Comparison of ENCODE assay signal across 16 cellular contexts in the genomic region with DNA sequence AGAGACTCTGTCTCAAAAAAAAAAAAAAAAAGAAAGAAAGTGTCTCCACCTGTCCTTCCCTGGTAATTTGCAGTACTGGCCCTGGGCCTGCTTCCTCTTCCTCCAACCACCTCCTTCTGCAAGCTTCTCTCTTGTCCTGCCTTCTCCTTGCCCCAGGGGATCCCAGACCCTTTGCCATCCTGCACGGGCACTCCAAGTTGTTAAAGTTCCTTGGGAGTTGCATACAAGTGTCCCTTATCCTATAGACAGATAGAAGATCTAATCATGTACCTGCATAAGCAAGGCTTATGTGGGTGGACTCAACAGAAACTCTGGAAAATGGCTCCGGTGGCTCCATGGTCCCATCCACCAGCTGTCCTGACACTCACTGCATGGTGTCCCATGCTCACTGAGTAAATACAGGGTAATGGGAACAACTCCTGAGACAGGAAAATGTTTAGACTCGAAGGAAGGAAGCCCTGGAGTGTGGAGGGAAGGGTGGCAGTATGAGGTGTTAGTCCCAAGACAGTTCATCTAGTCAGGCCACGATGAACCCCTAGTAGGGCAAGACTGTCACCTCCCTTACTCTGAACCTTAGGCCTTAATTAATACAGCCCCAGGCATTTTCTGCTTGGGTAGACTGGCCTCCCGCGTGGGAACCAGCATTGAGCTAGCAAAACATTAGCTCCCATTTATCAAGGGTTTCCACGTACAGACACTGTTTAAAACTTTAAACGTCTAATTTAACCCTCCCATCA. TPM values are rescaled to one million over a fixed set of nuclear protein-coding genes. Genes with fewer than 3 reads are reported as not detected.
A peak's percentile ranks its signal among the peaks of the same experiment; 100 is the strongest.
DNase-seq lines count a peak whose midpoint lies in the region; ATAC-seq and TF ChIP-seq lines count a peak whose summit lies in the region.
"Had no signal": no experiment of that assay in that cellular context is flagged by ENCODE, and none has a peak within 500 bp of the region (broad histone marks: within the 10 kb centered on the region; RNA-seq: fewer than 3 reads in every experiment).

No MANE protein-coding gene starts in this region.

- TF ChIP-seq RAD21 in SK-N-SH (IDR thresholded peaks at IDR 0.05; ENCODE audit: low read length), result no peak

- H3K4me2 ChIP-seq in SK-N-SH, result no peak overlapping the region
- peak overlapping the region; percentile 73 for H3K4me2 ChIP-seq in hepatocyte
- no peak overlapping the region for H3K4me2 ChIP-seq in trophoblast cell (ENCODE audit: low read length)

- no peak overlapping the region for H3K23ac ChIP-seq in trophoblast cell (ENCODE audit: low read length)

- H3K27me3 Mint-ChIP-seq in T-helper 17 cell, result peaks cover 6% of the 10 kb centered on the region

- H3K4me1 Mint-ChIP-seq in T-helper 17 cell, result peaks cover 23% of the 10 kb centered on the region

- 85% methylated on average over 8 of the region's 8 CpGs for WGBS in SK-N-SH (ENCODE audit: low lambda C conversion rate)
- WGBS in hepatocyte (ENCODE audit: low lambda C conversion rate, missing lambda C conversion rate), result 91% methylated on average over 8 of the region's 8 CpGs
- WGBS in trophoblast cell (ENCODE audit: extremely low coverage, insufficient coverage, insufficient read length), result no CpG with 5 or more reads among the region's 8 CpGs

- H4K91ac ChIP-seq in trophoblast cell (ENCODE audit: low read depth, low read length), result no peak overlapping the region

- H2BK5ac ChIP-seq in trophoblast cell (ENCODE audit: low read depth, low read length, poor library complexity), result no peak overlapping the region

- H3K4ac ChIP-seq in trophoblast cell (ENCODE audit: low read depth, low read length), result no peak overlapping the region

- H3K79me1 ChIP-seq in trophoblast cell (ENCODE audit: low read length), result no peaks in the 10 kb centered on the region

- ATAC-seq in SK-N-SH treated with all-trans-retinoic acid at 6 μM for 48 hours (no peak), T-helper 17 cell (no peak)

- H2BK12ac ChIP-seq in trophoblast cell (ENCODE audit: low read length), result no peak overlapping the region

- H2AK5ac ChIP-seq in trophoblast cell (ENCODE audit: low read length), result no peak overlapping the region

- H3K4me3 ChIP-seq in SK-N-SH (ENCODE audit: low read depth in 2 of 2, low read length in 1 of 2), result no peak overlapping the region
- H3K4me3 ChIP-seq in hepatocyte, result no peak overlapping the region
- no peak overlapping the region for H3K4me3 ChIP-seq in trophoblast cell (ENCODE audit: low read depth, low read length)

- H3K27ac ChIP-seq in SK-N-SH (ENCODE audit: low read depth in 2 of 2, low read length in 1 of 2), result no peak overlapping the region
- H3K27ac ChIP-seq in hepatocyte, result no peak overlapping the region
- no peak overlapping the region for H3K27ac ChIP-seq in trophoblast cell (ENCODE audit: low read depth, low read length)

- peak overlapping the region; percentile 32 for H3K27ac Mint-ChIP-seq in T-helper 17 cell

- no peak overlapping the region for H3K18ac ChIP-seq in trophoblast cell (ENCODE audit: low read length)

- H3K79me2 ChIP-seq in SK-N-SH (ENCODE audit: insufficient read depth) (no peaks in the 10 kb centered on the region), hepatocyte (no peaks in the 10 kb centered on the region), trophoblast cell (ENCODE audit: control insufficient read depth, insufficient read depth, low read length, poor library complexity) (no peaks in the 10 kb centered on the region)

- POLR2A ChIA-PET in SK-N-SH (lab: Yijun Ruan, JAX), result no interaction called here

- no peaks in the 10 kb centered on the region for H3K9me3 ChIP-seq in SK-N-SH
- H3K9me3 ChIP-seq in T-helper 17 cell (ENCODE audit: control insufficient read depth, low read length, poor library complexity, severe bottlenecking), result no peaks in the 10 kb centered on the region
- no peaks in the 10 kb centered on the region for H3K9me3 ChIP-seq in hepatocyte (ENCODE audit: low read depth)
- peaks cover 5% of the 10 kb centered on the region for H3K9me3 ChIP-seq in trophoblast cell (ENCODE audit: insufficient read depth, low read depth, low read length)

- TF ChIP-seq CTCF in SK-N-SH (IDR thresholded peaks at IDR 0.05) (no peak), hepatocyte (IDR thresholded peaks at IDR 0.05; ENCODE audit: poor library complexity) (no peak)

- H3K36me3 ChIP-seq in SK-N-SH (replicated peaks in 1 of 2; ENCODE audit: control insufficient read depth in 1 of 2, insufficient read depth in 2 of 2, low read length in 1 of 2) (peaks cover 0 to 14% of the 10 kb centered on the region in 2 experiments), hepatocyte (replicated peaks; ENCODE audit: insufficient read depth, low read depth) (no peaks in the 10 kb centered on the region), trophoblast cell (ENCODE audit: control insufficient read depth in 1 of 2, insufficient read depth in 2 of 2, low read length in 2 of 2) (peaks cover 0 to 2% of the 10 kb centered on the region in 2 experiments)

- H3K27me3 ChIP-seq in SK-N-SH (ENCODE audit: insufficient read depth), result no peaks in the 10 kb centered on the region
- no peaks in the 10 kb centered on the region for H3K27me3 ChIP-seq in hepatocyte
- H3K27me3 ChIP-seq in trophoblast cell (ENCODE audit: insufficient read depth, low read length), result no peaks in the 10 kb centered on the region

- H2AFZ ChIP-seq in SK-N-SH (ENCODE audit: low read depth) (no peak overlapping the region), hepatocyte (no peak overlapping the region), trophoblast cell (ENCODE audit: insufficient read depth, low read length, poor library complexity) (no peak overlapping the region)

- H2BK120ac ChIP-seq in trophoblast cell (ENCODE audit: insufficient read depth, low read length, poor library complexity), result no peak overlapping the region

- DNase-seq in SK-N-SH, result no peak
- no peak for DNase-seq in T-helper 17 cell
- DNase-seq in hepatocyte (ENCODE audit: low spot score), result no peak
- DNase-seq in trophoblast cell, result peak; percentile 63 to 82
- no peak for DNase-seq in amniotic stem cell (lab: John Stamatoyannopoulos, UW)
- no peak for DNase-seq in globus pallidus (ENCODE audit: low spot score)
- DNase-seq in NCI-H82 treated with DMSO at 0.1 percent for 48 hours (lab: John Stamatoyannopoulos, UW; ENCODE audit: unreplicated experiment), result no peak
- DNase-seq: C1 segment of cervical spinal cord, DMS53, HCEC 1CT, NCI-H1048, NCI-H146, NCI-H226, NCI-H526 treated with DMSO at 0.1 percent for 48 hours, SIG-M5 had no signal

- no peak for TF ChIP-seq EP300 in SK-N-SH (IDR thresholded peaks at IDR 0.05; ENCODE audit: borderline replicate concordance in 1 of 2, low read depth in 1 of 2, low read length in 1 of 2)

- H4K8ac ChIP-seq in trophoblast cell (ENCODE audit: low read depth, low read length), result no peak overlapping the region

- H4K12ac ChIP-seq in trophoblast cell (ENCODE audit: low read depth, low read length), result no peak overlapping the region

- CTCF ChIA-PET in SK-N-SH (lab: Yijun Ruan, JAX), result interaction anchor here (0.6 to 14.3 kb wide), 9 partner anchors 12 to 356 kb away, joined by 3 to 413 read pairs (median 5); a partner anchor contains a TSS

- H3K4me3 Mint-ChIP-seq in T-helper 17 cell, result peak overlapping the region; percentile 86

- no peaks in the 10 kb centered on the region for H3F3A ChIP-seq in SK-N-SH (replicated peaks; ENCODE audit: insufficient read depth)

- peaks cover 0 to 4% of the 10 kb centered on the region in 2 experiments; a peak in 1 of 4 replicates for H3K4me1 ChIP-seq in SK-N-SH (ENCODE audit: control insufficient read depth in 1 of 2, insufficient read depth in 2 of 2, low read depth in 1 of 2, low read length in 1 of 2)
- peaks cover 4% of the 10 kb centered on the region for H3K4me1 ChIP-seq in hepatocyte (ENCODE audit: insufficient read depth)
- H3K4me1 ChIP-seq in trophoblast cell (ENCODE audit: control insufficient read depth in 1 of 2, insufficient read depth in 2 of 2, low read length in 2 of 2), result no peaks in the 10 kb centered on the region

- no peaks in the 10 kb centered on the region for H3K9me2 ChIP-seq in SK-N-SH
- no peaks in the 10 kb centered on the region for H3K9me2 ChIP-seq in hepatocyte (replicated peaks; ENCODE audit: insufficient read depth)

- peaks cover 7% of the 10 kb centered on the region for H3K36me3 Mint-ChIP-seq in T-helper 17 cell (ENCODE audit: low read depth)

- H4K20me1 ChIP-seq in SK-N-SH (ENCODE audit: insufficient read depth) (no peaks in the 10 kb centered on the region), hepatocyte (ENCODE audit: insufficient read depth, poor library complexity, severe bottlenecking) (no peaks in the 10 kb centered on the region)

- H3K9ac ChIP-seq in SK-N-SH (no peak overlapping the region), trophoblast cell (ENCODE audit: low read length) (no peak overlapping the region)

- H3K14ac ChIP-seq in trophoblast cell (ENCODE audit: low read length), result no peak overlapping the region

TF ChIP-seq in SK-N-SH treated with all-trans-retinoic acid at 6 μM for 48 hours, 23 proteins besides CTCF, POLR2A, EP300 and RAD21:
- TF ChIP-seq ZFP3 (CRISPR knock-in tag; IDR thresholded peaks at IDR 0.05) (no peak), ZNF70 (CRISPR knock-in tag; IDR thresholded peaks at IDR 0.05) (peak; percentile 99)
TF ChIP-seq in SK-N-SH treated with all-trans-retinoic acid at 6 μM for 48 hours: peak in this region for 1.

TF ChIP-seq in SK-N-SH, 30 proteins besides CTCF, POLR2A, EP300 and RAD21 (continues in another document):
- TF ChIP-seq FOXJ3 (CRISPR knock-in tag; IDR thresholded peaks at IDR 0.05) (no peak), YY1 (IDR thresholded peaks at IDR 0.05; ENCODE audit: low read depth) (no peak), RFX5 (IDR thresholded peaks at IDR 0.05; ENCODE audit: low read length) (no peak)

RNA-seq across cellular contexts. Expression of a gene that starts 17.1 kb away (rescaled TPM):
- polyA plus RNA-seq in SK-N-SH (2012; rRNA removed), result 253 and 273 TPM in 2 replicates
- 286 and 365 TPM in 2 replicates for polyA plus RNA-seq in SK-N-SH (2012; cell fraction: cytosol; rRNA removed)
- polyA plus RNA-seq in SK-N-SH (2012; cell fraction: nucleus; rRNA removed), result 192 and 200 TPM in 2 replicates
- 100 to 1,000 TPM; 118 to 149 TPM for total RNA-seq in T-helper 17 cell
- total RNA-seq in hepatocyte, result 140 and 165 TPM in 2 replicates
- polyA plus RNA-seq in hepatocyte, result 92.0 and 92.8 TPM in 2 replicates
- polyA plus RNA-seq in trophoblast cell (2013), result 175 and 189 TPM in 2 replicates

Comparison
In these comparisons a context has a peak if more than half of its experiments do, and no peak if none do; other contexts are left out.
1. DNase-seq: peak in trophoblast cell (2 of 2); none in SK-N-SH (single experiment), T-helper 17 cell (0 of 3), hepatocyte (single experiment), amniotic stem cell (single experiment), globus pallidus (single experiment) and NCI-H82 treated with DMSO at 0.1 percent for 48 hours (single experiment).